1 cellular context compared by ENCODE assay signal in genomic region chr6:44245912-44246662, GRCh38.
TF ChIP-seq lines count a peak whose summit lies in the region.

No MANE protein-coding gene starts in this region.

TF ChIP-seq in HepG2, 621 proteins besides CTCF, POLR2A, EP300 and RAD21 (continued from another document and continues in another):
- TF ChIP-seq ZBTB39 (CRISPR knock-in tag; IDR thresholded peaks at IDR 0.05), result no peak
- no peak; the same call in 1 of the 2 replicates for TF ChIP-seq TRAFD1 (CRISPR knock-in tag; IDR thresholded peaks at IDR 0.05; ENCODE audit: borderline replicate concordance)
- TF ChIP-seq ZSCAN21 (CRISPR knock-in tag; IDR thresholded peaks at IDR 0.05; ENCODE audit: borderline replicate concordance), result peak; percentile 66; the same call in 1 of the 2 replicates
- peak; percentile 84; the same call in 1 of the 2 replicates for TF ChIP-seq HNRNPUL1 (IDR thresholded peaks at IDR 0.05; ENCODE audit: low read depth, low read length)
- no peak for TF ChIP-seq ZNF512 (CRISPR knock-in tag; IDR thresholded peaks at IDR 0.05)
- TF ChIP-seq ZFP90 (CRISPR knock-in tag; IDR thresholded peaks at IDR 0.05; ENCODE audit: borderline replicate concordance), result peak; percentile 91
- peak; percentile 86 for TF ChIP-seq ZNF780A (CRISPR knock-in tag; IDR thresholded peaks at IDR 0.05)
- TF ChIP-seq ZNF569 (CRISPR knock-in tag; IDR thresholded peaks at IDR 0.05; ENCODE audit: borderline replicate concordance), result no peak; the same call in 1 of the 2 replicates
- TF ChIP-seq ZBTB21 (CRISPR knock-in tag; IDR thresholded peaks at IDR 0.05), result peak; percentile 51
- TF ChIP-seq NR2C2 (CRISPR knock-in tag; IDR thresholded peaks at IDR 0.05; ENCODE audit: borderline replicate concordance), result 0 out of 2 replicates have a peak, but pooled peaks have one; percentile 14
- no peak; the same call in 1 of the 2 replicates for TF ChIP-seq SP2 (CRISPR knock-in tag; IDR thresholded peaks at IDR 0.05)
- peak; percentile 54 for TF ChIP-seq ZNF543 (CRISPR knock-in tag; IDR thresholded peaks at IDR 0.05)
- peak; percentile 31; the same call in 1 of the 2 replicates for TF ChIP-seq ZNF124 (CRISPR knock-in tag; IDR thresholded peaks at IDR 0.05)
- peak; percentile 58; the same call in 1 of the 2 replicates for TF ChIP-seq ZNF235 (CRISPR knock-in tag; IDR thresholded peaks at IDR 0.05; ENCODE audit: borderline replicate concordance)
- 0 out of 2 replicates have a peak, but pooled peaks have one; percentile 91 for TF ChIP-seq FUBP1 (CRISPR knock-in tag; IDR thresholded peaks at IDR 0.05; ENCODE audit: borderline replicate concordance)
- TF ChIP-seq ZBTB49 (CRISPR knock-in tag; IDR thresholded peaks at IDR 0.05; ENCODE audit: borderline replicate concordance), result no peak
- no peak for TF ChIP-seq ZNF496 (CRISPR knock-in tag; IDR thresholded peaks at IDR 0.05; ENCODE audit: insufficient replicate concordance)
- peak; percentile 86 for TF ChIP-seq FOXK1 (CRISPR knock-in tag; IDR thresholded peaks at IDR 0.05; ENCODE audit: borderline replicate concordance, low read depth)
- peak; percentile 32; the same call in 1 of the 2 replicates for TF ChIP-seq MLXIP (CRISPR knock-in tag; IDR thresholded peaks at IDR 0.05; ENCODE audit: borderline replicate concordance)
- TF ChIP-seq PAF1 (CRISPR knock-in tag; IDR thresholded peaks at IDR 0.05), result no peak
- peak; percentile 60; the same call in 1 of the 2 replicates for TF ChIP-seq NFYB (CRISPR knock-in tag; IDR thresholded peaks at IDR 0.05)
- TF ChIP-seq NFAT5 (CRISPR knock-in tag; IDR thresholded peaks at IDR 0.05), result no peak; the same call in 1 of the 2 replicates
- no peak for TF ChIP-seq ZNF607 (CRISPR knock-in tag; IDR thresholded peaks at IDR 0.05; ENCODE audit: borderline replicate concordance)
- TF ChIP-seq SP5 (CRISPR knock-in tag; IDR thresholded peaks at IDR 0.05; ENCODE audit: borderline replicate concordance, low read depth), result peak; percentile 91
- TF ChIP-seq HHEX (CRISPR knock-in tag; IDR thresholded peaks at IDR 0.05), result 0 out of 2 replicates have a peak, but pooled peaks have one; percentile 35
- TF ChIP-seq ZNF629 (CRISPR knock-in tag; conservative IDR thresholded peaks at IDR 0.05), result peak; percentile 47; the same call in 1 of the 2 replicates
- peak; percentile 69; the same call in 1 of the 2 replicates for TF ChIP-seq AHDC1 (CRISPR knock-in tag; IDR thresholded peaks at IDR 0.05; ENCODE audit: borderline replicate concordance)
- TF ChIP-seq ZNF24 (IDR thresholded peaks at IDR 0.05), result no peak
- TF ChIP-seq KDM4B (CRISPR knock-in tag; IDR thresholded peaks at IDR 0.05), result peak; percentile 44
